9 cellular contexts compared by ENCODE assay signal in genomic region chr6:37258716-37259115, GRCh38. TPM values are rescaled to one million over a fixed set of nuclear protein-coding genes. Genes with fewer than 3 reads are reported as not detected.
DNase-seq lines count a peak whose midpoint lies in the region; TF ChIP-seq lines count a peak whose summit lies in the region.
"Had no signal": no experiment of that assay in that cellular context is flagged by ENCODE, and none has a peak within 500 bp of the region (broad histone marks: within the 10 kb centered on the region; RNA-seq: fewer than 3 reads in every experiment).

No MANE protein-coding gene starts in this region.

- CTCF ChIA-PET in Calu3 (lab: Charles Lee), result interaction anchor here (1.2 to 1.3 kb wide), 2 partner anchors 16 to 56 kb away, joined by 5 read pairs; no protein-coding TSS in a partner anchor
- CTCF ChIA-PET in PC-9 (lab: Charles Lee), result interaction anchor here (0.7 kb wide), 1 partner anchor 16 kb away, joined by 4 read pairs; no protein-coding TSS in a partner anchor

- DNase-seq in Calu3 (no peak), PC-9 (no peak), epithelial cell of prostate (ENCODE audit: low read depth, low spot score) (no peak), osteocyte (ENCODE audit: extremely low spot score, unreplicated experiment) (no peak), hippocampal formation (lab: John Stamatoyannopoulos, UW) (no peak), 8988T (no peak), Ammon's horn (ENCODE audit: low spot score) (no peak), posterior cingulate gyrus (no peak)
- DNase-seq: foreskin melanocyte had no signal

- intact Hi-C loops in Calu3 (cut with micrococcal nuclease; ENCODE audit: unreplicated experiment) (loop anchor here (10.0 kb wide), 1 partner anchor 416 kb away; no protein-coding TSS in a partner anchor), PC-9 (cut with micrococcal nuclease; ENCODE audit: unreplicated experiment) (no loop called here), posterior cingulate gyrus (cut with DNase I) (no loop called here)

- H3K4me1 Mint-ChIP-seq in Calu3 (ENCODE audit: low read depth, unreplicated experiment), result peaks cover 14% of the 10 kb centered on the region
- H3K4me1 Mint-ChIP-seq in osteocyte (ENCODE audit: unreplicated experiment), result peaks cover 39% of the 10 kb centered on the region

- no peaks in the 10 kb centered on the region for H3K9me3 ChIP-seq in PC-9 (ENCODE audit: insufficient read depth, low read depth)

- H2AFZ ChIP-seq in PC-9, result peak overlapping the region; percentile 91

- peak overlapping the region; percentile 97 for H3K4me3 Mint-ChIP-seq in Calu3 (ENCODE audit: low read depth, unreplicated experiment)
- H3K4me3 Mint-ChIP-seq in osteocyte (ENCODE audit: unreplicated experiment), result peak overlapping the region; percentile 97

- peak overlapping the region; percentile 95 for H3K4me3 ChIP-seq in PC-9

- POLR2A ChIA-PET in PC-9 (lab: Charles Lee; ENCODE audit: unreplicated experiment), result interaction anchor here (0.6 kb wide), 1 partner anchor 257 kb away, joined by 5 read pairs; no protein-coding TSS in a partner anchor

- H3K9me3 Mint-ChIP-seq in Calu3 (ENCODE audit: low read depth, unreplicated experiment) (no peaks in the 10 kb centered on the region), osteocyte (ENCODE audit: unreplicated experiment) (no peaks in the 10 kb centered on the region)

- H3F3A ChIP-seq in PC-9 (ENCODE audit: insufficient read depth, low read depth), result peaks cover 11% of the 10 kb centered on the region; the same call in 1 of the 2 replicates

- peak overlapping the region; percentile 75 for H3K27ac ChIP-seq in PC-9
- peak overlapping the region; percentile 73 for H3K27ac ChIP-seq in epithelial cell of prostate

- BruUV-seq in Calu3 (replicated peaks; lab: Mats Ljungman, UMichigan) (TSS peak; percentile 57), PC-9 (replicated peaks; lab: Mats Ljungman, UMichigan) (TSS peak; percentile 74)

- H3K79me2 ChIP-seq in PC-9 (ENCODE audit: low read depth), result peaks cover 57% of the 10 kb centered on the region

- peak overlapping the region; percentile 87 for H3K27ac Mint-ChIP-seq in Calu3 (ENCODE audit: unreplicated experiment)
- H3K27ac Mint-ChIP-seq in osteocyte (ENCODE audit: unreplicated experiment), result peak overlapping the region; percentile 97

- peak overlapping the region; percentile 100 for H3K4me2 ChIP-seq in PC-9

- H3K4me1 ChIP-seq in PC-9 (replicated peaks; ENCODE audit: insufficient read depth), result peaks cover 25% of the 10 kb centered on the region; the same call in 1 of the 2 replicates

- H3K27me3 Mint-ChIP-seq in Calu3 (ENCODE audit: unreplicated experiment), result no peaks in the 10 kb centered on the region
- no peaks in the 10 kb centered on the region for H3K27me3 Mint-ChIP-seq in osteocyte (ENCODE audit: unreplicated experiment)

- no peaks in the 10 kb centered on the region for H4K20me1 ChIP-seq in PC-9 (ENCODE audit: insufficient read depth)

- no peaks in the 10 kb centered on the region for H3K9me2 ChIP-seq in PC-9 (ENCODE audit: insufficient read depth)

- peaks cover 29% of the 10 kb centered on the region for H3K36me3 Mint-ChIP-seq in Calu3 (ENCODE audit: insufficient read depth, unreplicated experiment)
- H3K36me3 Mint-ChIP-seq in osteocyte (ENCODE audit: unreplicated experiment), result peaks cover 4% of the 10 kb centered on the region

- no peaks in the 10 kb centered on the region for H3K27me3 ChIP-seq in PC-9 (ENCODE audit: insufficient read depth, low read depth)

- TF ChIP-seq CTCF in Calu3 (IDR thresholded peaks at IDR 0.05; ENCODE audit: unreplicated experiment), result no peak
- TF ChIP-seq CTCF in PC-9 (conservative IDR thresholded peaks at IDR 0.05), result no peak
- TF ChIP-seq CTCF in osteocyte (IDR thresholded peaks at IDR 0.05), result no peak

- H3K36me3 ChIP-seq in PC-9 (ENCODE audit: low read depth), result no peaks in the 10 kb centered on the region

RNA-seq across cellular contexts. Expression of gene TMEM217, which starts 0.8 kb away (rescaled TPM):
- total RNA-seq in Calu3 (2022) (0.99 and 1.5 TPM in 2 replicates), PC-9 (2021) (4.9 and 5.3 TPM in 2 replicates), osteocyte (3.5 and 5.0 TPM in 2 replicates)

RNA-seq across cellular contexts. Expression of gene TBC1D22B, which starts 1.1 kb away (rescaled TPM):
- total RNA-seq in Calu3 (2022) (14.6 and 14.8 TPM in 2 replicates), PC-9 (2021) (10.4 and 14.6 TPM in 2 replicates), osteocyte (13.5 and 13.8 TPM in 2 replicates)
